13 cellular contexts compared by ENCODE assay signal in genomic region chr1:91809267-91809666, GRCh38.
DNase-seq lines count a peak whose midpoint lies in the region; ATAC-seq and TF ChIP-seq lines count a peak whose summit lies in the region.
"Had no signal": no experiment of that assay in that cellular context is flagged by ENCODE, and none has a peak within 500 bp of the region (broad histone marks: within the 10 kb centered on the region; RNA-seq: fewer than 3 reads in every experiment).

No MANE protein-coding gene starts in this region.

- intact Hi-C loops in head of caudate nucleus (cut with DNase I) = no loop called here
- intact Hi-C loops in Calu3 (cut with micrococcal nuclease; ENCODE audit: unreplicated experiment) = no loop called here

- BruUV-seq in Calu3 (replicated peaks; lab: Mats Ljungman, UMichigan) = no TSS peak

- no peak for TF ChIP-seq CTCF in Calu3 (IDR thresholded peaks at IDR 0.05; ENCODE audit: unreplicated experiment)

- peaks cover 23 to 82% (median 53%) of the 10 kb centered on the region in 4 donors for H3K4me1 Mint-ChIP-seq in naive thymus-derived CD8-positive, alpha-beta T cell
- peaks cover 17% of the 10 kb centered on the region for H3K4me1 Mint-ChIP-seq in Calu3 (ENCODE audit: low read depth, unreplicated experiment)

- CTCF ChIA-PET in Calu3 (lab: Charles Lee) = interaction anchor here (0.5 kb wide), 1 partner anchor 260 kb away, joined by 3 read pairs; no protein-coding TSS in a partner anchor

- ATAC-seq in HG03432 (IDR thresholded peaks at IDR 0.05; ENCODE audit: unreplicated experiment) = peak; percentile 58
- ATAC-seq in naive thymus-derived CD8-positive, alpha-beta T cell = no peak
- no peak for ATAC-seq in HG02642 (IDR thresholded peaks at IDR 0.05; ENCODE audit: poor library complexity, unreplicated experiment)
- ATAC-seq: foreskin keratinocyte had no signal

- no peaks in the 10 kb centered on the region for H3K9me3 Mint-ChIP-seq in naive thymus-derived CD8-positive, alpha-beta T cell
- no peaks in the 10 kb centered on the region for H3K9me3 Mint-ChIP-seq in Calu3 (ENCODE audit: low read depth, unreplicated experiment)
- H3K9me3 Mint-ChIP-seq: H9; memory B cell; stimulated activated naive CD8-positive, alpha-beta T cell treated with anti-CD3 and anti-CD28 coated beads, Interleukin-15, Interleukin-2, amounts not matched to agents 100 ng/mL and 50 ng/mL, for 24 hours had no signal

- H3K27me3 Mint-ChIP-seq in naive thymus-derived CD8-positive, alpha-beta T cell = no peaks in the 10 kb centered on the region
- H3K27me3 Mint-ChIP-seq in Calu3 (ENCODE audit: unreplicated experiment) = no peaks in the 10 kb centered on the region
- H3K27me3 Mint-ChIP-seq: stimulated activated naive CD8-positive, alpha-beta T cell treated with anti-CD3 and anti-CD28 coated beads, Interleukin-15, Interleukin-2, amounts not matched to agents 100 ng/mL and 50 ng/mL, for 24 hours had no signal

- H3K27ac Mint-ChIP-seq in naive thymus-derived CD8-positive, alpha-beta T cell = peak overlapping the region; percentile 4 to 91 (median 65)
- no peak overlapping the region for H3K27ac Mint-ChIP-seq in Calu3 (ENCODE audit: unreplicated experiment)
- H3K27ac Mint-ChIP-seq: memory B cell; stimulated activated naive CD8-positive, alpha-beta T cell treated with anti-CD3 and anti-CD28 coated beads, Interleukin-15, Interleukin-2, amounts not matched to agents 100 ng/mL and 50 ng/mL, for 24 hours had no signal

- POLR2A ChIA-PET in naive thymus-derived CD8-positive, alpha-beta T cell (lab: Charles Lee) = interaction anchor here (0.5 to 1.2 kb wide), 2 partner anchors 9 to 120 kb away, joined by 3 to 5 read pairs; no protein-coding TSS in a partner anchor

- H3K4me3 Mint-ChIP-seq in naive thymus-derived CD8-positive, alpha-beta T cell = no peak overlapping the region
- no peak overlapping the region for H3K4me3 Mint-ChIP-seq in Calu3 (ENCODE audit: low read depth, unreplicated experiment)
- H3K4me3 Mint-ChIP-seq: H9; memory B cell; stimulated activated naive CD8-positive, alpha-beta T cell treated with anti-CD3 and anti-CD28 coated beads, Interleukin-15, Interleukin-2, amounts not matched to agents 100 ng/mL and 50 ng/mL, for 24 hours had no signal

- DNase-seq in Daoy (ENCODE audit: low read depth) (peak; percentile 42), amniotic epithelial cell (ENCODE audit: low read depth) (peak; percentile 52), head of caudate nucleus (no peak), Calu3 (no peak)
- DNase-seq in naive thymus-derived CD8-positive, alpha-beta T cell = no peak
- DNase-seq: foreskin keratinocyte, H9, NCI-H2171, nucleus accumbens had no signal

- H3K36me3 Mint-ChIP-seq in naive thymus-derived CD8-positive, alpha-beta T cell = no peaks in the 10 kb centered on the region
- H3K36me3 Mint-ChIP-seq in Calu3 (ENCODE audit: insufficient read depth, unreplicated experiment) = no peaks in the 10 kb centered on the region
- H3K36me3 Mint-ChIP-seq: memory B cell had no signal

Comparison
In these comparisons a context has a peak if more than half of its experiments do, and no peak if none do; other contexts are left out.
1. DNase-seq: peak in Daoy (single experiment) and amniotic epithelial cell (single experiment); none in naive thymus-derived CD8-positive, alpha-beta T cell (0 of 10), head of caudate nucleus (0 of 42) and Calu3 (single experiment).